ENCODE assay signal across 8 cellular contexts in genomic region chr4:123449780-123450179, GRCh38. TPM values are rescaled to one million over a fixed set of nuclear protein-coding genes. Genes with fewer than 3 reads are reported as not detected.
DNase-seq lines count a peak whose midpoint lies in the region; ATAC-seq and TF ChIP-seq lines count a peak whose summit lies in the region.
"Had no signal": no experiment of that assay in that cellular context is flagged by ENCODE, and none has a peak within 500 bp of the region (broad histone marks: within the 10 kb centered on the region; RNA-seq: fewer than 3 reads in every experiment).

No MANE protein-coding gene starts in this region.

- H3K14ac ChIP-seq in trophoblast cell (ENCODE audit: low read length), result no peak overlapping the region

- peak; percentile 96 for ATAC-seq in GM19395 (IDR thresholded peaks at IDR 0.05; ENCODE audit: unreplicated experiment)
- ATAC-seq in HG03095 (IDR thresholded peaks at IDR 0.05; ENCODE audit: unreplicated experiment), result peak; percentile 87

- peak overlapping the region; percentile 51 for H2AFZ ChIP-seq in neural progenitor cell (replicated peaks)
- no peak overlapping the region for H2AFZ ChIP-seq in trophoblast cell (ENCODE audit: insufficient read depth, low read length, poor library complexity)

- H4K20me1 ChIP-seq in neural progenitor cell (ENCODE audit: low read depth), result no peaks in the 10 kb centered on the region

- no peak overlapping the region for H3K4ac ChIP-seq in trophoblast cell (ENCODE audit: low read depth, low read length)

- H4K91ac ChIP-seq in trophoblast cell (ENCODE audit: low read depth, low read length), result no peak overlapping the region

- H3K4me1 ChIP-seq in neural progenitor cell (peaks cover 22% of the 10 kb centered on the region), trophoblast cell (ENCODE audit: control insufficient read depth in 1 of 2, insufficient read depth in 2 of 2, low read length in 2 of 2) (no peaks in the 10 kb centered on the region), ovary (ENCODE audit: insufficient read depth) (no peaks in the 10 kb centered on the region)

- H2BK5ac ChIP-seq in trophoblast cell (ENCODE audit: low read depth, low read length, poor library complexity), result no peak overlapping the region

- H3K4me1 Mint-ChIP-seq in neural progenitor cell, result peaks cover 43% of the 10 kb centered on the region

- no peak for TF ChIP-seq EP300 in ovary (IDR thresholded peaks at IDR 0.05)

- no peak overlapping the region for H2BK120ac ChIP-seq in trophoblast cell (ENCODE audit: insufficient read depth, low read length, poor library complexity)

- no peak overlapping the region for H4K8ac ChIP-seq in trophoblast cell (ENCODE audit: low read depth, low read length)

- POLR2A ChIA-PET in HEK293T (lab: Yijun Ruan, JAX), result interaction anchor here (1.2 kb wide), 1 partner anchor 50 kb away, joined by 4 read pairs; no protein-coding TSS in a partner anchor

- DNase-seq in SW480 (ENCODE audit: low spot score) (peak; percentile 82), neural progenitor cell (ENCODE audit: low spot score) (no peak), trophoblast cell (no peak), HEK293T (ENCODE audit: extremely low spot score) (no peak), ovary (no peak)

- no peak overlapping the region for H3K27ac Mint-ChIP-seq in neural progenitor cell

- peaks cover 9% of the 10 kb centered on the region for H3K36me3 Mint-ChIP-seq in neural progenitor cell

- H3K9ac ChIP-seq in neural progenitor cell, result no peak overlapping the region
- H3K9ac ChIP-seq in trophoblast cell (ENCODE audit: low read length), result no peak overlapping the region

- H4K12ac ChIP-seq in trophoblast cell (ENCODE audit: low read depth, low read length), result no peak overlapping the region

- H3K36me3 ChIP-seq in neural progenitor cell, result no peaks in the 10 kb centered on the region
- no peaks in the 10 kb centered on the region for H3K36me3 ChIP-seq in trophoblast cell (ENCODE audit: control insufficient read depth in 1 of 2, insufficient read depth in 2 of 2, low read length in 2 of 2)
- H3K36me3 ChIP-seq in ovary, result no peaks in the 10 kb centered on the region

- peaks cover 7% of the 10 kb centered on the region for H3K27me3 Mint-ChIP-seq in neural progenitor cell (ENCODE audit: insufficient read depth, low read depth)

- peaks cover 8% of the 10 kb centered on the region for H3F3A ChIP-seq in neural progenitor cell (ENCODE audit: low read depth)

- no peak overlapping the region for H3K27ac ChIP-seq in neural progenitor cell
- H3K27ac ChIP-seq in trophoblast cell (ENCODE audit: low read depth, low read length), result no peak overlapping the region
- H3K27ac ChIP-seq in ovary, result no peak overlapping the region
- H3K27ac ChIP-seq: VCaP had no signal

- no peak overlapping the region for H2AK5ac ChIP-seq in trophoblast cell (ENCODE audit: low read length)

- H3K27me3 ChIP-seq in neural progenitor cell (no peaks in the 10 kb centered on the region), trophoblast cell (ENCODE audit: insufficient read depth, low read length) (no peaks in the 10 kb centered on the region), ovary (no peaks in the 10 kb centered on the region)

- intact Hi-C loops in ovary (cut with DNase I), result no loop called here

- no peak overlapping the region for H3K18ac ChIP-seq in trophoblast cell (ENCODE audit: low read length)

- no peaks in the 10 kb centered on the region for H3K79me1 ChIP-seq in trophoblast cell (ENCODE audit: low read length)

- no peak overlapping the region for H2BK12ac ChIP-seq in trophoblast cell (ENCODE audit: low read length)

- no peak for TF ChIP-seq CTCF in neural progenitor cell (IDR thresholded peaks at IDR 0.05)
- TF ChIP-seq CTCF in ovary (IDR thresholded peaks at IDR 0.05), result no peak

- H3K9me3 ChIP-seq in neural progenitor cell (ENCODE audit: low read depth) (no peaks in the 10 kb centered on the region), trophoblast cell (ENCODE audit: insufficient read depth, low read depth, low read length) (no peaks in the 10 kb centered on the region), ovary (no peaks in the 10 kb centered on the region)

- H3K4me3 Mint-ChIP-seq in neural progenitor cell, result no peak overlapping the region

- H3K4me3 ChIP-seq in neural progenitor cell, result no peak overlapping the region
- no peak overlapping the region for H3K4me3 ChIP-seq in trophoblast cell (ENCODE audit: low read depth, low read length)
- no peak overlapping the region for H3K4me3 ChIP-seq in ovary

- H3K4me2 ChIP-seq in neural progenitor cell (no peak overlapping the region), trophoblast cell (ENCODE audit: low read length) (no peak overlapping the region)

- H3K79me2 ChIP-seq in neural progenitor cell (ENCODE audit: low read depth) (no peaks in the 10 kb centered on the region), trophoblast cell (ENCODE audit: control insufficient read depth, insufficient read depth, low read length, poor library complexity) (no peaks in the 10 kb centered on the region)

- no peak for TF ChIP-seq POLR2A in ovary (IDR thresholded peaks at IDR 0.05)

- H3K23ac ChIP-seq in trophoblast cell (ENCODE audit: low read length), result no peak overlapping the region

- no CpG with 5 or more reads among the region's 1 CpG for WGBS in trophoblast cell (ENCODE audit: extremely low coverage, insufficient coverage, insufficient read length)
- WGBS in ovary, 3 donors, result 19 to 39% (median 33%) methylated on average over 1 of the region's 1 CpG

- peaks cover 12% of the 10 kb centered on the region for H3K9me3 Mint-ChIP-seq in neural progenitor cell

- CTCF ChIA-PET in HEK293T (lab: Yijun Ruan, JAX), result no interaction called here

TF ChIP-seq in HEK293T, 16 proteins besides CTCF, POLR2A, EP300 and RAD21:
- TF ChIP-seq FOXA1 (IDR thresholded peaks at IDR 0.05) (no peak), BHLHE40 (IDR thresholded peaks at IDR 0.05; ENCODE audit: borderline replicate concordance) (no peak), TARDBP (IDR thresholded peaks at IDR 0.05) (no peak), ZNF384 (IDR thresholded peaks at IDR 0.05) (no peak), ELF4 (IDR thresholded peaks at IDR 0.05) (no peak), CTBP1 (IDR thresholded peaks at IDR 0.05; ENCODE audit: borderline replicate concordance) (no peak), PKNOX1 (IDR thresholded peaks at IDR 0.05) (no peak), ARNT (IDR thresholded peaks at IDR 0.05) (no peak), LEF1 (IDR thresholded peaks at IDR 0.05; ENCODE audit: borderline replicate concordance) (no peak), NFRKB (IDR thresholded peaks at IDR 0.05) (no peak), L3MBTL2 (conservative IDR thresholded peaks at IDR 0.05) (no peak), FOXK2 (IDR thresholded peaks at IDR 0.05) (no peak), SP1 (IDR thresholded peaks at IDR 0.05) (no peak), SUZ12 (IDR thresholded peaks at IDR 0.05) (no peak), FOXM1 (IDR thresholded peaks at IDR 0.05; ENCODE audit: borderline replicate concordance) (no peak), HDGF (IDR thresholded peaks at IDR 0.05; ENCODE audit: borderline replicate concordance) (no peak)

RNA-seq across cellular contexts. Expression of gene SPRY1, which starts 53.2 kb away (rescaled TPM):
- total RNA-seq in neural progenitor cell (ENCODE audit: low replicate concordance) (35.9 and 50.8 TPM in 2 replicates), ovary (100 to 1,000 TPM in 2 of 7 donors, 10 to 100 TPM in 5; 22.5 to 124 (median 43.5) TPM)
- 3.3 and 3.5 TPM in 2 replicates for polyA plus RNA-seq in trophoblast cell (2013)
- polyA plus RNA-seq in ovary, result 10 to 100 TPM; 31.4 to 45.8 TPM
